Comparison of ENCODE assay signal across 17 cellular contexts in the genomic region with DNA sequence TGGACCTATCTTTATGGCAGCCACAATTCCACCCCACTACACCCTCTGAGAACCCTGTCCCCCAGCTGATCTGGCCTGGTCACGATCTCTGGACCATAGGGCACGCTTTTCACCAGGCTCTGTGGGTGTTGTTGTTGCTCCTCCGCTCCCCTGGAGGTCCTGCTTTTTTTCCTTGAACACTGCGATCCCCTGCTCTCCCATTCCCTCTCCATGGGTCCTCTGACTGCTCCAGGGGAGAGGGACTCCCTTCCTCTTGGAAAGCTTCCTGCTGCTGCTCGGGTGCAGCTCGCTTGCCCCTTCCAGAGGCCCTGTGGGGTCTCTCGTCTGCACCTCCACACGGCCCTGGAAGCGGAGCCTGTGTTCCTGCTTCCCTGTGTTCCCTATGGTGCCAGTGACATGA. TPM values are rescaled to one million over a fixed set of nuclear protein-coding genes. Genes with fewer than 3 reads are reported as not detected.
A peak's percentile ranks its signal among the peaks of the same experiment; 100 is the strongest.
DNase-seq lines count a peak whose midpoint lies in the region; ATAC-seq and TF ChIP-seq lines count a peak whose summit lies in the region.
"Had no signal": no experiment of that assay in that cellular context is flagged by ENCODE, and none has a peak within 500 bp of the region (broad histone marks: within the 10 kb centered on the region; RNA-seq: fewer than 3 reads in every experiment).

No MANE protein-coding gene starts in this region.

- peaks cover 38% of the 10 kb centered on the region for H3K36me3 Mint-ChIP-seq in activated T-helper 17 cell treated with anti-CD3 and anti-CD28 coated beads, Interleukin-2, amount 50 U/mL, for 72 hours (ENCODE audit: low read depth)
- no peaks in the 10 kb centered on the region for H3K36me3 Mint-ChIP-seq in endodermal cell (ENCODE audit: low read depth)
- peaks cover 51% of the 10 kb centered on the region for H3K36me3 Mint-ChIP-seq in stimulated activated memory B cell treated with anti-CD40 and anti-IgM and Interleukin-4, amounts not matched to agents 10 μg/mL and 1 μg/mL and 100 μg/mL, for 72 hours

- WGBS in endodermal cell (ENCODE audit: insufficient coverage in 1 of 2, insufficient read length in 1 of 2), 2 experiments: 87 to 97% methylated on average over 5 to 9 of the region's 9 CpGs

- H3K9me3 ChIP-seq in HEK293 (ENCODE audit: control insufficient read depth, insufficient read depth, low read depth, low read length): no peaks in the 10 kb centered on the region
- H3K9me3 ChIP-seq in endodermal cell (ENCODE audit: control insufficient read depth, low read length): no peaks in the 10 kb centered on the region
- H3K9me3 ChIP-seq: MG63 had no signal

- H3K4me3 Mint-ChIP-seq in activated T-helper 17 cell treated with anti-CD3 and anti-CD28 coated beads, Interleukin-2, amount 50 U/mL, for 72 hours: no peak overlapping the region
- H3K4me3 Mint-ChIP-seq in endodermal cell: no peak overlapping the region
- no peak overlapping the region for H3K4me3 Mint-ChIP-seq in stimulated activated memory B cell treated with anti-CD40 and anti-IgM and Interleukin-4, amounts not matched to agents 10 μg/mL and 1 μg/mL and 100 μg/mL, for 72 hours

- H3K9ac ChIP-seq in endodermal cell (ENCODE audit: extremely low read depth, low read length, poor library complexity, severe bottlenecking): no peak overlapping the region

- POLR2A ChIA-PET in HEK293 (lab: Yijun Ruan, JAX): no interaction called here

- H3K36me3 ChIP-seq in HEK293 (ENCODE audit: control insufficient read depth in 2 of 2, insufficient read depth in 1 of 2, low read length in 2 of 2) (peaks cover 3 to 8% of the 10 kb centered on the region in 2 experiments; a peak in 2 of 3 replicates), endodermal cell (ENCODE audit: control insufficient read depth, insufficient read depth, low read length) (no peaks in the 10 kb centered on the region)
- H3K36me3 ChIP-seq: MG63 had no signal

- TF ChIP-seq CTCF in HEK293 (tag by site-specific recombination; IDR thresholded peaks at IDR 0.05) (no peak), endodermal cell (conservative IDR thresholded peaks at IDR 0.05) (no peak), foreskin fibroblast (IDR thresholded peaks at IDR 0.05; ENCODE audit: low read depth, low read length) (no peak)

- H3K9me3 Mint-ChIP-seq in activated T-helper 17 cell treated with anti-CD3 and anti-CD28 coated beads, Interleukin-2, amount 50 U/mL, for 72 hours: no peaks in the 10 kb centered on the region
- peaks cover 1% of the 10 kb centered on the region for H3K9me3 Mint-ChIP-seq in endodermal cell
- no peaks in the 10 kb centered on the region for H3K9me3 Mint-ChIP-seq in stimulated activated memory B cell treated with anti-CD40 and anti-IgM and Interleukin-4, amounts not matched to agents 10 μg/mL and 1 μg/mL and 100 μg/mL, for 72 hours

- DNase-seq in endodermal cell (no peak), NAMALWA (ENCODE audit: low spot score) (no peak), foreskin fibroblast (no peak)
- DNase-seq: ACHN, HCEC 1CT, Kasumi-1, MG63, NCI-H1092, NCI-H1436 treated with DMSO at 0.1 percent for 48 hours, NCI-H2029, NCI-H526, SHP77 had no signal

- no peaks in the 10 kb centered on the region for H3K27me3 ChIP-seq in endodermal cell (ENCODE audit: control insufficient read depth, insufficient read depth, low read length, poor library complexity, severe bottlenecking)
- H3K27me3 ChIP-seq: MG63 had no signal

- no peak for ATAC-seq in activated T-helper 17 cell treated with anti-CD3 and anti-CD28 coated beads, Interleukin-2, amount 50 U/mL, for 72 hours (replicated peaks)
- no peak for ATAC-seq in stimulated activated memory B cell treated with anti-CD40 and anti-IgM and Interleukin-4, amounts not matched to agents 10 μg/mL and 1 μg/mL and 100 μg/mL, for 72 hours
- no peak for ATAC-seq in HG03460 (IDR thresholded peaks at IDR 0.05; ENCODE audit: unreplicated experiment)

- no peaks in the 10 kb centered on the region for H3K4me1 Mint-ChIP-seq in activated T-helper 17 cell treated with anti-CD3 and anti-CD28 coated beads, Interleukin-2, amount 50 U/mL, for 72 hours
- peaks cover 11% of the 10 kb centered on the region for H3K4me1 Mint-ChIP-seq in endodermal cell
- H3K4me1 Mint-ChIP-seq in stimulated activated memory B cell treated with anti-CD40 and anti-IgM and Interleukin-4, amounts not matched to agents 10 μg/mL and 1 μg/mL and 100 μg/mL, for 72 hours: peaks cover 57% of the 10 kb centered on the region

- H3K27ac ChIP-seq in HEK293 (ENCODE audit: extremely low read depth, low read depth, low read length): no peak overlapping the region
- H3K27ac ChIP-seq in endodermal cell (ENCODE audit: low read depth, low read length): no peak overlapping the region
- H3K27ac ChIP-seq: SK-N-MC had no signal

- CTCF ChIA-PET in HEK293 (lab: Yijun Ruan, JAX): no interaction called here

- H3K27ac Mint-ChIP-seq in activated T-helper 17 cell treated with anti-CD3 and anti-CD28 coated beads, Interleukin-2, amount 50 U/mL, for 72 hours: peak overlapping the region; percentile 32
- H3K27ac Mint-ChIP-seq in endodermal cell: peak overlapping the region; percentile 37
- peak overlapping the region; percentile 31 for H3K27ac Mint-ChIP-seq in stimulated activated memory B cell treated with anti-CD40 and anti-IgM and Interleukin-4, amounts not matched to agents 10 μg/mL and 1 μg/mL and 100 μg/mL, for 72 hours

- H3K4me3 ChIP-seq in HEK293 (ENCODE audit: low read depth, low read length): no peak overlapping the region
- H3K4me3 ChIP-seq in endodermal cell (ENCODE audit: low read length): no peak overlapping the region
- H3K4me3 ChIP-seq in foreskin fibroblast (ENCODE audit: low read depth in 1 of 2, low read length in 2 of 2): no peak overlapping the region
- H3K4me3 ChIP-seq: MG63, SK-N-MC had no signal

- H3K4me1 ChIP-seq in HEK293 (ENCODE audit: control insufficient read depth, insufficient read depth, low read length) (no peaks in the 10 kb centered on the region), endodermal cell (ENCODE audit: control insufficient read depth, insufficient read depth, low read length) (peaks cover 7% of the 10 kb centered on the region)

- no peaks in the 10 kb centered on the region for H3K27me3 Mint-ChIP-seq in activated T-helper 17 cell treated with anti-CD3 and anti-CD28 coated beads, Interleukin-2, amount 50 U/mL, for 72 hours
- no peaks in the 10 kb centered on the region for H3K27me3 Mint-ChIP-seq in endodermal cell (ENCODE audit: insufficient read depth)
- H3K27me3 Mint-ChIP-seq in stimulated activated memory B cell treated with anti-CD40 and anti-IgM and Interleukin-4, amounts not matched to agents 10 μg/mL and 1 μg/mL and 100 μg/mL, for 72 hours: no peaks in the 10 kb centered on the region

TF ChIP-seq in HEK293, 187 proteins besides CTCF, POLR2A, EP300 and RAD21:
- TF ChIP-seq ZNF624 (tag by site-specific recombination; IDR thresholded peaks at IDR 0.05) (no peak), ZFP3 (tag by site-specific recombination; IDR thresholded peaks at IDR 0.05; ENCODE audit: low read depth) (no peak), ZIC2 (tag by site-specific recombination; IDR thresholded peaks at IDR 0.05) (peak; percentile 36; the same call in 1 of the 2 replicates), GLIS1 (tag by site-specific recombination; IDR thresholded peaks at IDR 0.05) (peak; percentile 85)

RNA-seq across cellular contexts. Expression of gene SNX10, which starts 53.5 kb away (rescaled TPM):
- 10 to 100 TPM; 23.5 to 30.8 TPM for total RNA-seq in activated T-helper 17 cell treated with anti-CD3 and anti-CD28 coated beads, Interleukin-2, amount 50 U/mL, for 72 hours
- total RNA-seq in endodermal cell: 10 to 100 TPM; 13.2 to 19.3 TPM
- polyA plus RNA-seq in endodermal cell (2013, experiment 1 of 2): 10.7 TPM
- polyA plus RNA-seq in endodermal cell (2013, experiment 2 of 2): 10.8 TPM
